Comparison of ENCODE assay signal across 8 cellular contexts in the genomic region with DNA sequence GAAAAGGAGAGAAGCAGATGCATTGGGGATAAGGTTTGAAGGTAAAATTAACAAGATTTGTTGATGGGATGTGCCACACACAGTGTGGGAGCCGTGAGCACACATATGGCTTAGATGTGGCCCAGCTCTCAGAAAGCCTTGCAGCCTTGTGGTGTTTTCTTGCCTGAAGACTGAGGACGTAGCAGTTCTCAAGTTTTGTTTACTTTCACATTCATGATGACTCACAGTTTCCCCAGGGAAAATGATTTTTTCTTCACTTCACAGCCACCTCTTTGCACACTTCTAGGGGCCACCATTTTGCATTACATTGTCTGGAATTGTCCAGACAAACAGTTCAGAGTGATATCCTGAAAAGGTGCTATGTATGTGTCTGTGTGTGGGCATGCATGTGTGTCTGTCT.
DNase-seq lines count a peak whose midpoint lies in the region; ATAC-seq, FAIRE-seq and TF ChIP-seq lines count a peak whose summit lies in the region.

No MANE protein-coding gene starts in this region.

- no peaks in the 10 kb centered on the region for H3K4me1 ChIP-seq in Peyer's patch

- no peak for TF ChIP-seq POLR2A in Peyer's patch (IDR thresholded peaks at IDR 0.05)

- H3K27me3 ChIP-seq in Peyer's patch, result no peaks in the 10 kb centered on the region

- H3K27ac ChIP-seq in Peyer's patch, result no peak overlapping the region

- no peaks in the 10 kb centered on the region for H3K9me3 ChIP-seq in Peyer's patch

- no peak overlapping the region for H3K4me3 ChIP-seq in Peyer's patch

- TF ChIP-seq CTCF in GM20000 (IDR thresholded peaks at IDR 0.05; ENCODE audit: extremely low read depth, missing control alignments) (no peak), Peyer's patch (IDR thresholded peaks at IDR 0.05) (no peak)

- ATAC-seq in HG03521 (IDR thresholded peaks at IDR 0.05; ENCODE audit: unreplicated experiment), result peak; percentile 78

- FAIRE-seq in urothelium cell line (lab: Jason Lieb, UNC), result no peak

- no peaks in the 10 kb centered on the region for H3K36me3 ChIP-seq in Peyer's patch

- DNase-seq in AG20443 (ENCODE audit: low spot score), result peak; percentile 58
- DNase-seq in GM20000 (ENCODE audit: low spot score), result peak; percentile 61
- peak; percentile 68 for DNase-seq in brain pericyte (ENCODE audit: low read depth, low spot score)
- DNase-seq in urothelium cell line (ENCODE audit: low spot score), result peak; percentile 81
- no peak for DNase-seq in SKM-1 (lab: John Stamatoyannopoulos, UW; ENCODE audit: unreplicated experiment)
- no peak for DNase-seq in Peyer's patch
- DNase-seq in NCI-H1694 (lab: John Stamatoyannopoulos, UW), result no peak

Comparison
In these comparisons a context has a peak if more than half of its experiments do, and no peak if none do; other contexts are left out.
1. DNase-seq: peak in AG20443 (single experiment), GM20000 (single experiment), brain pericyte (single experiment) and urothelium cell line (single experiment); none in SKM-1 (single experiment), Peyer's patch (0 of 3) and NCI-H1694 (single experiment).